30 cellular contexts compared by ENCODE assay signal in genomic region chr4:150821641-150822040, GRCh38.
"Had no signal": no experiment of that assay in that cellular context is flagged by ENCODE, and none has a peak within 500 bp of the region (broad histone marks: within the 10 kb centered on the region; RNA-seq: fewer than 3 reads in every experiment).

No MANE protein-coding gene starts in this region.

- H3K4me1 ChIP-seq: lower lobe of right lung, pancreas, prostate gland had no signal

- H3K27ac ChIP-seq: cardiac muscle cell, coronary artery, dorsolateral prefrontal cortex, foreskin keratinocyte, lower lobe of right lung, neutrophil, pancreas, prostate gland, stomach, tibial artery had no signal

- H3K36me3 ChIP-seq: lower lobe of right lung, neutrophil, pancreas, prostate gland had no signal

- H3K27me3 ChIP-seq: cardiac muscle cell, dorsolateral prefrontal cortex, foreskin keratinocyte, neutrophil, pancreas, stomach, tibial artery had no signal

- H3K9me3 ChIP-seq: lower lobe of right lung, neutrophil, prostate gland, stomach, tibial artery had no signal

- H3K9me3 Mint-ChIP-seq: activated naive CD4-positive, alpha-beta T cell treated with anti-CD3 and anti-CD28 coated beads, Interleukin-2, amount 50 U/mL, for 24 hours; activated naive CD8-positive, alpha-beta T cell treated with anti-CD3 and anti-CD28 coated beads, Interleukin-2, amount 50 U/mL, for 24 hours; effector memory CD8-positive, alpha-beta T cell; stimulated activated naive B cell treated with anti-CD40 and anti-IgM and Interleukin-4, amounts not matched to agents 10 μg/mL and 1 μg/mL and 100 μg/mL, for 72 hours had no signal

- H3K4me1 Mint-ChIP-seq: nephron progenitor cell had no signal

- DNase-seq: activated CD4-positive, alpha-beta memory T cell treated with anti-CD3 and anti-CD28 coated beads, Interleukin-2, amount 10 ng/mL, durations not matched to agents 7 days and 5 days; activated CD4-positive, alpha-beta T cell treated with anti-CD3 and anti-CD28 coated beads for 1 hour; activated CD4-positive, alpha-beta T cell treated with anti-CD3 and anti-CD28 coated beads, Interleukin-2, amount 10 ng/mL, durations not matched to agents 7 days and 5 days; activated CD8-positive, alpha-beta memory T cell treated with anti-CD3 and anti-CD28 coated beads, Interleukin-2, amount 50 U/mL, for 48 hours; activated gamma-delta T cell; activated naive CD8-positive, alpha-beta T cell treated with anti-CD3 and anti-CD28 coated beads, Interleukin-2, amount 50 U/mL, for 24 hours; activated T-cell treated with anti-CD3 and anti-CD28 coated beads, Interleukin-2, amount 50 U/mL, for 24 hours; anterior cingulate cortex; dorsolateral prefrontal cortex; effector memory CD8-positive, alpha-beta T cell; foreskin keratinocyte; kidney glomerular epithelial cell; lower lobe of right lung; naive B cell; nephron progenitor cell; pancreas; stimulated activated CD4-positive, alpha-beta T cell treated with anti-CD3 and anti-CD28 coated beads, Interleukin-15, amount 100 ng/mL, for 24 hours; stimulated activated CD4-positive, alpha-beta T cell treated with anti-CD3 and anti-CD28 coated beads, Interleukin-2, amount 100 ng/mL, for 24 hours; stimulated activated naive B cell treated with anti-CD40 and anti-IgM and Interleukin-4, amounts not matched to agents 10 μg/mL and 1 μg/mL and 100 μg/mL, for 72 hours; stomach; T-helper 2 cell; tibial artery had no signal

- H3K27me3 Mint-ChIP-seq: activated CD4-positive, alpha-beta memory T cell treated with anti-CD3 and anti-CD28 coated beads, Interleukin-2, amount 10 ng/mL, durations not matched to agents 7 days and 5 days; activated CD4-positive, alpha-beta T cell treated with anti-CD3 and anti-CD28 coated beads, Interleukin-2, amount 10 ng/mL, durations not matched to agents 7 days and 5 days; activated naive CD4-positive, alpha-beta T cell treated with anti-CD3 and anti-CD28 coated beads, Interleukin-2, amount 50 U/mL, for 24 hours; activated naive CD8-positive, alpha-beta T cell treated with anti-CD3 and anti-CD28 coated beads, Interleukin-2, amount 50 U/mL, for 24 hours; activated T-cell treated with anti-CD3 and anti-CD28 coated beads, Interleukin-2, amount 50 U/mL, for 24 hours; brain; effector memory CD8-positive, alpha-beta T cell; naive B cell; stimulated activated naive B cell treated with anti-CD40 and anti-IgM and Interleukin-4, amounts not matched to agents 10 μg/mL and 1 μg/mL and 100 μg/mL, for 72 hours had no signal

- H3K4me3 ChIP-seq: cardiac muscle cell, coronary artery, dorsolateral prefrontal cortex, lower lobe of right lung, pancreas, prostate gland, stomach, tibial artery had no signal

- ATAC-seq: activated naive CD8-positive, alpha-beta T cell treated with anti-CD3 and anti-CD28 coated beads, Interleukin-2, amount 50 U/mL, for 24 hours; effector memory CD8-positive, alpha-beta T cell; esophagus mucosa; foreskin keratinocyte; left lobe of liver; lower lobe of right lung; pancreas; stimulated activated naive B cell treated with anti-CD40 and anti-IgM and Interleukin-4, amounts not matched to agents 10 μg/mL and 1 μg/mL and 100 μg/mL, for 72 hours had no signal

- H3K27ac Mint-ChIP-seq: activated CD4-positive, alpha-beta memory T cell treated with anti-CD3 and anti-CD28 coated beads, Interleukin-2, amount 10 ng/mL, durations not matched to agents 7 days and 5 days; activated CD4-positive, alpha-beta T cell treated with anti-CD3 and anti-CD28 coated beads, Interleukin-2, amount 10 ng/mL, durations not matched to agents 7 days and 5 days; activated naive CD4-positive, alpha-beta T cell treated with anti-CD3 and anti-CD28 coated beads, Interleukin-2, amount 50 U/mL, for 24 hours; activated naive CD8-positive, alpha-beta T cell treated with anti-CD3 and anti-CD28 coated beads, Interleukin-2, amount 50 U/mL, for 24 hours; activated T-cell treated with anti-CD3 and anti-CD28 coated beads, Interleukin-2, amount 50 U/mL, for 24 hours; brain; effector memory CD8-positive, alpha-beta T cell; naive B cell; nephron progenitor cell; stimulated activated naive B cell treated with anti-CD40 and anti-IgM and Interleukin-4, amounts not matched to agents 10 μg/mL and 1 μg/mL and 100 μg/mL, for 72 hours had no signal

- H3K4me3 Mint-ChIP-seq: activated CD4-positive, alpha-beta memory T cell treated with anti-CD3 and anti-CD28 coated beads, Interleukin-2, amount 10 ng/mL, durations not matched to agents 7 days and 5 days; activated CD4-positive, alpha-beta T cell treated with anti-CD3 and anti-CD28 coated beads, Interleukin-2, amount 10 ng/mL, durations not matched to agents 7 days and 5 days; activated naive CD4-positive, alpha-beta T cell treated with anti-CD3 and anti-CD28 coated beads, Interleukin-2, amount 50 U/mL, for 24 hours; activated naive CD8-positive, alpha-beta T cell treated with anti-CD3 and anti-CD28 coated beads, Interleukin-2, amount 50 U/mL, for 24 hours; activated T-cell treated with anti-CD3 and anti-CD28 coated beads, Interleukin-2, amount 50 U/mL, for 24 hours; brain; effector memory CD8-positive, alpha-beta T cell; naive B cell; nephron progenitor cell; stimulated activated naive B cell treated with anti-CD40 and anti-IgM and Interleukin-4, amounts not matched to agents 10 μg/mL and 1 μg/mL and 100 μg/mL, for 72 hours had no signal
